In genomic region chr5:167898361-167899042, GRCh38 we compare ENCODE assay signal across 20 cellular contexts.
"Had no signal": no experiment of that assay in that cellular context is flagged by ENCODE, and none has a peak within 500 bp of the region (broad histone marks: within the 10 kb centered on the region; RNA-seq: fewer than 3 reads in every experiment).

No MANE protein-coding gene starts in this region.

- H3K36me3 ChIP-seq: brain microvascular endothelial cell, gastroesophageal sphincter, heart right ventricle, neutrophil, sigmoid colon, stomach had no signal

- H2AFZ ChIP-seq: parathyroid adenoma had no signal

- H3K79me2 ChIP-seq: parathyroid adenoma had no signal

- H3K4me1 ChIP-seq: gastroesophageal sphincter, heart right ventricle, parathyroid adenoma, sigmoid colon, stomach had no signal

- H3K9ac ChIP-seq: parathyroid adenoma had no signal

- H3K4me3 ChIP-seq: gastroesophageal sphincter, heart right ventricle, sigmoid colon, stomach had no signal

- DNase-seq: activated CD4-positive, alpha-beta memory T cell treated with anti-CD3 and anti-CD28 coated beads for 36 hours; activated CD4-positive, alpha-beta T cell treated with anti-CD3 and anti-CD28 coated beads for 4 hours; activated gamma-delta T cell treated with Interleukin-2 at 50 U/mL for 16 hours; activated T-cell treated with anti-CD3 and anti-CD28 coated beads for 4 hours; brain microvascular endothelial cell; cerebellar nuclear complex; cortex of kidney; effector CD4-positive, alpha-beta T cell; heart right ventricle; left cardiac atrium; naive thymus-derived CD8-positive, alpha-beta T cell; sigmoid colon; stimulated activated CD4-positive, alpha-beta T cell treated with anti-CD3 and anti-CD28 coated beads, Interleukin-4, amount 100 ng/mL, for 24 hours; stomach had no signal

- H3K27ac ChIP-seq: brain microvascular endothelial cell, gastroesophageal sphincter, heart right ventricle, neutrophil, parathyroid adenoma, sigmoid colon, stomach had no signal

- H3K9me3 ChIP-seq: gastroesophageal sphincter, heart right ventricle, neutrophil, sigmoid colon, stomach had no signal

- H3K27me3 ChIP-seq: brain microvascular endothelial cell, gastroesophageal sphincter, sigmoid colon, stomach had no signal

- ATAC-seq: gastroesophageal sphincter; heart right ventricle; left cardiac atrium; naive thymus-derived CD8-positive, alpha-beta T cell; stimulated activated effector memory CD8-positive, alpha-beta T cell treated with anti-CD3 and anti-CD28 coated beads, Interleukin-12 subunit alpha, Interleukin-12 subunit beta, amount 100 ng/mL, for 72 hours had no signal

- FAIRE-seq: islet of Langerhans, TTC549 had no signal
